ENCODE assay signal across 8 cellular contexts in the genomic region with DNA sequence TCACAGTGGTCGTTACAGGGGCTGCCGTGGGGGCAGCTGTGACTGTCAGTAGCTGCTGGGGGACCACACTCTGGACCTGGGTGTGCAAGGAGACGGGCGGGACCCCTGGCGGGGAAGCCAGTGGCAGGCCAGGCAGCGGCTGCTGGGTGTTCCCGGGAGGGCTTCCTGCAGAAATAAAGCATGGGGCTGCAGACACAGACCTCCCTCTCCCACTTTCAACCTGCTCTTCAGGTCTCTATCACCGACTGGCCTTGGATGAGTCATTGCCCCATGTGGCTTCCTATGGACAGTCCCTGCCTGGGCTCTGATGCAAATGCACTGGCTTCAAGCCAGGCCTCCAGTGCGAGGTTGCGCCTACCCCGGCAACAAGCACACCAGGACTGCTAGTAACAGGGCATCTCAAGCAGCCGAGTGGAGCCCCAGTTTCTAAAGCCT. TPM values are rescaled to one million over a fixed set of nuclear protein-coding genes. Genes with fewer than 3 reads are reported as not detected.
DNase-seq lines count a peak whose midpoint lies in the region; ATAC-seq lines count a peak whose summit lies in the region.

No MANE protein-coding gene starts in this region.

- H3K4me1 ChIP-seq in mesendoderm (ENCODE audit: control insufficient read depth, low read depth, low read length): peaks cover 14% of the 10 kb centered on the region

- H4K5ac ChIP-seq in mesendoderm (ENCODE audit: low read length): no peak overlapping the region

- H3K36me3 ChIP-seq in mesendoderm (ENCODE audit: control insufficient read depth, insufficient read depth, low read length): peaks cover 13% of the 10 kb centered on the region

- H3K4me3 ChIP-seq in mesendoderm (ENCODE audit: low read length): no peak overlapping the region

- H2BK120ac ChIP-seq in mesendoderm (ENCODE audit: low read depth, low read length): no peak overlapping the region

- H3K27me3 Mint-ChIP-seq in central memory CD8-positive, alpha-beta T cell: no peaks in the 10 kb centered on the region

- no peak overlapping the region for H3K4me2 ChIP-seq in mesendoderm (ENCODE audit: low read length)

- peaks cover 27% of the 10 kb centered on the region for H3K79me1 ChIP-seq in mesendoderm (ENCODE audit: low read length)

- H3K23ac ChIP-seq in mesendoderm (ENCODE audit: low read length): no peak overlapping the region

- DNase-seq in AG08395 (ENCODE audit: low spot score) (peak; percentile 91), mesendoderm (peak; percentile 88), substantia nigra (lab: John Stamatoyannopoulos, UW) (peak in 32 of 49 donors; percentile 15 to 91 (median 50))
- DNase-seq in activated CD4-positive, CD25-positive, alpha-beta regulatory T cell (lab: John Stamatoyannopoulos, UW): peak in 3 of 4 experiments; percentile 14 to 52 (median 34)
- no peak for DNase-seq in central memory CD8-positive, alpha-beta T cell (ENCODE audit: low spot score in 2 of 2)

- WGBS in mesendoderm (ENCODE audit: extremely low coverage, insufficient coverage, low lambda C conversion rate): no CpG with 5 or more reads among the region's 12 CpGs

- H3K36me3 Mint-ChIP-seq in central memory CD8-positive, alpha-beta T cell (ENCODE audit: insufficient read depth): peaks cover 33% of the 10 kb centered on the region

- H3K4me3 Mint-ChIP-seq in central memory CD8-positive, alpha-beta T cell: no peak overlapping the region

- no peak overlapping the region for H3K18ac ChIP-seq in mesendoderm (ENCODE audit: low read length)

- no peak overlapping the region for H2BK15ac ChIP-seq in mesendoderm (replicated peaks; ENCODE audit: low read depth)

- H3K4me1 Mint-ChIP-seq in central memory CD8-positive, alpha-beta T cell: peaks cover 33% of the 10 kb centered on the region

- H3K9ac ChIP-seq in mesendoderm (ENCODE audit: low read length): no peak overlapping the region

- no peak overlapping the region for H2AK5ac ChIP-seq in mesendoderm (ENCODE audit: low read length)

- no peak overlapping the region for H2BK5ac ChIP-seq in mesendoderm (ENCODE audit: low read length)

- ATAC-seq in GM18873 (IDR thresholded peaks at IDR 0.05; ENCODE audit: low FRiP score, unreplicated experiment) (peak; percentile 47), HG03565 (IDR thresholded peaks at IDR 0.05; ENCODE audit: unreplicated experiment) (peak; percentile 58), HG03439 (IDR thresholded peaks at IDR 0.05; ENCODE audit: unreplicated experiment) (no peak)
- no peak for ATAC-seq in central memory CD8-positive, alpha-beta T cell (replicated peaks; ENCODE audit: extremely low read depth, poor library complexity, severe bottlenecking)

- no peak overlapping the region for H3K56ac ChIP-seq in mesendoderm (ENCODE audit: low read length)

- H3K4ac ChIP-seq in mesendoderm (ENCODE audit: low read depth, low read length): no peak overlapping the region

- peak overlapping the region; percentile 86 for H3K27ac Mint-ChIP-seq in central memory CD8-positive, alpha-beta T cell (ENCODE audit: low read depth)

- H3K27me3 ChIP-seq in mesendoderm (ENCODE audit: insufficient read depth, low read length, poor library complexity): no peaks in the 10 kb centered on the region

- no peaks in the 10 kb centered on the region for H3K9me3 Mint-ChIP-seq in central memory CD8-positive, alpha-beta T cell

- peaks cover 20% of the 10 kb centered on the region for H3K79me2 ChIP-seq in mesendoderm (ENCODE audit: control insufficient read depth, insufficient read depth, low read length)

- H3K27ac ChIP-seq in mesendoderm (ENCODE audit: low read depth, low read length) (no peak overlapping the region), substantia nigra (ENCODE audit: low read depth, low read length, poor library complexity, severe bottlenecking) (peak overlapping the region; percentile 93)

- H4K8ac ChIP-seq in mesendoderm (ENCODE audit: low read depth, low read length): no peak overlapping the region

RNA-seq across cellular contexts. Expression of a gene that starts 17.2 kb away (rescaled TPM):
- polyA plus RNA-seq in mesendoderm (2013, experiment 1 of 2): 59.1 TPM
- 55.4 TPM for polyA plus RNA-seq in mesendoderm (2013, experiment 2 of 2)

Comparison
In these comparisons a context has a peak if more than half of its experiments do, and no peak if none do; other contexts are left out.
1. DNase-seq: peak in AG08395 (single experiment), activated CD4-positive, CD25-positive, alpha-beta regulatory T cell (3 of 4), mesendoderm (single experiment) and substantia nigra (32 of 49); none in central memory CD8-positive, alpha-beta T cell (0 of 2).
2. ATAC-seq: peak in GM18873 (single experiment) and HG03565 (single experiment); none in central memory CD8-positive, alpha-beta T cell (single experiment) and HG03439 (single experiment).